ENCODE assay signal across 14 cellular contexts in the genomic region with DNA sequence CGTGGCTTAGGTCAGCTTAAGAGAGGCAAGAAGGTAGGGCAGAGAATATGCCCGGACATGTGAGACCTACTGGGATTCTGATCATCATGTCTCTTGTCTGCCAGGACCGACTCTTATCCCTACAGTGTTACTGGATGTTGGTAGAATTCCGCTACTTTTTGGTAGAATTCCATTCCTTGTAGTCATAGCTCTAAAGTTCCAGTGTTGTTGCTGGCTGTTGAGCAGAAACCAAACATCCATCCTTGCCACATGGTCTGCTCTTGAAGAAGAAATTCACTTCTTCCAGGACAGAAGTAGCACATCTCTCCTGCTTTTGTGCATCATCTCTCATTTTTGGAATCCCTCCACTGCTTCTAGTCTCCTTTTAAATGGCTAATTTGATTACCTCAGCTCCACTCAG.
"Had no signal": no experiment of that assay in that cellular context is flagged by ENCODE, and none has a peak within 500 bp of the region (broad histone marks: within the 10 kb centered on the region; RNA-seq: fewer than 3 reads in every experiment).

No MANE protein-coding gene starts in this region.

- H3K36me3 ChIP-seq: ascending aorta, gastroesophageal sphincter, ovary, suprapubic skin, upper lobe of left lung had no signal

- H3K27ac Mint-ChIP-seq: activated CD8-positive, alpha-beta T cell treated with anti-CD3 and anti-CD28 coated beads for 36 hours; activated naive CD8-positive, alpha-beta T cell treated with anti-CD3 and anti-CD28 coated beads, Interleukin-2, amount 50 U/mL, for 24 hours had no signal

- H3K9me3 ChIP-seq: ascending aorta, gastroesophageal sphincter, ovary, suprapubic skin, upper lobe of left lung had no signal

- H3K27ac ChIP-seq: ascending aorta, gastroesophageal sphincter, ovary, suprapubic skin, upper lobe of left lung had no signal

- H3K27me3 ChIP-seq: ascending aorta, gastroesophageal sphincter, ovary, suprapubic skin, upper lobe of left lung had no signal

- DNase-seq: activated CD4-positive, alpha-beta T cell treated with anti-CD3 and anti-CD28 coated beads for 1 hour; activated CD8-positive, alpha-beta memory T cell treated with anti-CD3 and anti-CD28 coated beads, Interleukin-2, amount 50 U/mL, for 4 hours; activated CD8-positive, alpha-beta T cell treated with anti-CD3 and anti-CD28 coated beads for 36 hours; activated naive CD8-positive, alpha-beta T cell treated with anti-CD3 and anti-CD28 coated beads, Interleukin-2, amount 50 U/mL, for 24 hours; caudate nucleus; cortex of kidney; effector CD8-positive, alpha-beta T cell; ovary; stimulated activated CD4-positive, alpha-beta T cell treated with anti-CD3 and anti-CD28 coated beads, Interleukin-2, amount 100 ng/mL, for 48 hours; stimulated activated naive CD4-positive, alpha-beta T cell treated with Interleukin-2 at 50 U/mL for 16 hours; upper lobe of left lung had no signal

- H3K4me3 Mint-ChIP-seq: activated CD8-positive, alpha-beta T cell treated with anti-CD3 and anti-CD28 coated beads for 36 hours; activated naive CD8-positive, alpha-beta T cell treated with anti-CD3 and anti-CD28 coated beads, Interleukin-2, amount 50 U/mL, for 24 hours had no signal

- H3K27me3 Mint-ChIP-seq: activated CD8-positive, alpha-beta T cell treated with anti-CD3 and anti-CD28 coated beads for 36 hours; activated naive CD8-positive, alpha-beta T cell treated with anti-CD3 and anti-CD28 coated beads, Interleukin-2, amount 50 U/mL, for 24 hours had no signal

- H3K4me1 ChIP-seq: ascending aorta, gastroesophageal sphincter, suprapubic skin, upper lobe of left lung had no signal

- ATAC-seq: activated CD8-positive, alpha-beta T cell treated with anti-CD3 and anti-CD28 coated beads for 36 hours; activated naive CD8-positive, alpha-beta T cell treated with anti-CD3 and anti-CD28 coated beads, Interleukin-2, amount 50 U/mL, for 24 hours; gastroesophageal sphincter had no signal

- H3K4me1 Mint-ChIP-seq: activated naive CD8-positive, alpha-beta T cell treated with anti-CD3 and anti-CD28 coated beads, Interleukin-2, amount 50 U/mL, for 24 hours had no signal

- H3K4me3 ChIP-seq: ascending aorta, gastroesophageal sphincter, ovary, suprapubic skin, upper lobe of left lung had no signal
